Comparison of ENCODE assay signal across 8 cellular contexts in the genomic region with DNA sequence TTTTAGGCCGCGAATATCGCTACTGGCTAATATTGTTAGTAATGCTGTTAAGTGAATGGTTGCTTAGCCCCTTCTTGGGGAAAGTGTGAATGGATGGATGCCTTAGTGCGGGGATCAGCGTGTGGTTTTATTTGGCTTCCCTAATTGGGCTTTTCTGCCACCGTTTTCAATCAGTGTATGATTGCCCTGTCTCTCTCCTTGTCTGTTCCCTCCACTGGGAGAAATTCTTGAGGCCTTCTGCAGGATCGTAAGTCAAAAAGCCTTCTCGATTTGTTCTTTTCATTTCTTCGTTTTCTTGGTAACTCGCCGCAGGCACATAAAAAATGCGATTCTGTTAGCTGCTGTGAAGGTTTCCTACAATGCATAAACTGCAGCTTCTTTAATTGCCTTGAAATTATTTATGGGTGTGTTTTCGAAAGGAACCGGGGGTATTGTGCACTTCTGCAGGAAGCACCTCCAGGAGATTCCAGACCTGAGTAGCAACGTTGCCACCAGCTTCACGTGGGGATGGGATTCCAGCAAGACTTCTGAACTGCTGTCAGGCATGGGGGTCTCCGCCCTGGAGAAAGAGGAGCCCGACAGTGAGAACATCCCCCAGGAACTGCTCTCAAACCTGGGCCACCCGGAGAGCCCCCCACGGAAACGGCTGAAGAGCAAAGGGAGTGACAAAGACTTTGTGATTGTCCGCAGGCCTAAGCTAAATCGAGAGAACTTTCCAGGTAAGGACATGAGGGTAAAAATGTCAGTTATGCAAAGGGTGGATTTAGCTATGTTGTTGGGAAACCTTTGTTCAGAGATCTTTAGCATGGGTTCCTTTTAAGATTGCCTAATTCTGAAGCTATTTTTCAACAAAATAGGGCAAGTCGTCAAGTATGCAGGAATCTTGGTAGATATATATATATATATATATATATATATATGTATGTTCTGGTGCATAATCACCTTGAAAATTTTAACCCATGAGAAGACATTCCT. TPM values are rescaled to one million over a fixed set of nuclear protein-coding genes. Genes with fewer than 3 reads are reported as not detected.
DNase-seq lines count a peak whose midpoint lies in the region; ATAC-seq, FAIRE-seq and TF ChIP-seq lines count a peak whose summit lies in the region.

No MANE protein-coding gene starts in this region.

- no peaks in the 10 kb centered on the region for H3K27me3 Mint-ChIP-seq in activated T-cell treated with anti-CD3 and anti-CD28 coated beads, Interleukin-2, amount 50 U/mL, for 72 hours (ENCODE audit: low read depth)

- peak overlapping the region; percentile 69 for H3K4me3 ChIP-seq in GM06990 (replicated peaks; ENCODE audit: low read depth, low read length)

- peak overlapping the region; percentile 91 to 98 for H3K4me3 Mint-ChIP-seq in activated T-cell treated with anti-CD3 and anti-CD28 coated beads, Interleukin-2, amount 50 U/mL, for 72 hours

- H3K27ac Mint-ChIP-seq in activated T-cell treated with anti-CD3 and anti-CD28 coated beads, Interleukin-2, amount 50 U/mL, for 72 hours, result peak overlapping the region; percentile 97

- ATAC-seq in activated T-cell treated with anti-CD3 and anti-CD28 coated beads, Interleukin-2, amount 50 U/mL, for 72 hours (replicated peaks in 1 of 2), result no peak
- ATAC-seq in left ventricle myocardium superior, result peak; percentile 8
- ATAC-seq in sciatic nerve, result peak; percentile 22
- no peak for ATAC-seq in GM19397 (IDR thresholded peaks at IDR 0.05; ENCODE audit: unreplicated experiment)

- H3K27me3 ChIP-seq in GM06990 (replicated peaks; ENCODE audit: control insufficient read depth, insufficient read depth, low read length), result no peaks in the 10 kb centered on the region

- DNase-seq in A172 (ENCODE audit: low spot score), result peak; percentile 11
- DNase-seq in GM06990 (ENCODE audit: extremely low read depth, insufficient read length), result no peak
- peak; percentile 15 for DNase-seq in HTR-8/SVneo (ENCODE audit: insufficient read length, low spot score)
- DNase-seq in activated T-cell treated with anti-CD3 and anti-CD28 coated beads, Interleukin-2, amount 50 U/mL, for 72 hours, result no peak
- DNase-seq in left ventricle myocardium superior, result no peak
- DNase-seq in sciatic nerve (ENCODE audit: low spot score), result no peak
- DNase-seq in NCI-H187 treated with DMSO at 0.1 percent for 48 hours (lab: John Stamatoyannopoulos, UW), result no peak

- peaks cover 2% of the 10 kb centered on the region; the same call in 1 of the 2 replicates for H3K36me3 ChIP-seq in GM06990 (ENCODE audit: control insufficient read depth, insufficient read depth, low read length)

- peaks cover 8 to 35% of the 10 kb centered on the region in 2 donors for H3K36me3 Mint-ChIP-seq in activated T-cell treated with anti-CD3 and anti-CD28 coated beads, Interleukin-2, amount 50 U/mL, for 72 hours (ENCODE audit: insufficient read depth in 2 of 2)

- FAIRE-seq in HTR-8/SVneo (lab: Jason Lieb, UNC), result no peak

- H3K4me1 Mint-ChIP-seq in activated T-cell treated with anti-CD3 and anti-CD28 coated beads, Interleukin-2, amount 50 U/mL, for 72 hours (ENCODE audit: low read depth), result peaks cover 63% of the 10 kb centered on the region

- no peak for TF ChIP-seq CTCF in GM06990 (IDR thresholded peaks at IDR 0.05; ENCODE audit: insufficient read depth, low read length, poor library complexity, severe bottlenecking)

- H3K9me3 Mint-ChIP-seq in activated T-cell treated with anti-CD3 and anti-CD28 coated beads, Interleukin-2, amount 50 U/mL, for 72 hours, result no peaks in the 10 kb centered on the region

- intact Hi-C loops in left ventricle myocardium superior (cut with micrococcal nuclease), result no loop called here
- intact Hi-C loops in sciatic nerve (cut with DNase I), result no loop called here

RNA-seq across cellular contexts. Expression of a gene that starts 0.7 kb away (rescaled TPM):
- total RNA-seq in A172 (2014; rRNA removed; shearing (Covaris generic)), result 52.8 and 68.9 TPM in 2 replicates
- 10 to 100 TPM; 25.3 to 36.8 TPM for total RNA-seq in activated T-cell treated with anti-CD3 and anti-CD28 coated beads, Interleukin-2, amount 50 U/mL, for 72 hours
- total RNA-seq in left ventricle myocardium superior (5.4 TPM), sciatic nerve (17.3 TPM)

RNA-seq across cellular contexts. Expression of a gene that starts 0.9 kb away (rescaled TPM):
- total RNA-seq in A172 (2014; rRNA removed; shearing (Covaris generic)), result 14.7 and 15.5 TPM in 2 replicates
- 10 to 100 TPM; 15.8 to 17.6 TPM for total RNA-seq in activated T-cell treated with anti-CD3 and anti-CD28 coated beads, Interleukin-2, amount 50 U/mL, for 72 hours
- total RNA-seq in left ventricle myocardium superior, result 14.5 TPM
- total RNA-seq in sciatic nerve, result 18.5 TPM

Comparison
In these comparisons a context has a peak if more than half of its experiments do, and no peak if none do; other contexts are left out.
1. DNase-seq: peak in A172 (single experiment) and HTR-8/SVneo (single experiment); none in GM06990 (single experiment), activated T-cell treated with anti-CD3 and anti-CD28 coated beads, Interleukin-2, amount 50 U/mL, for 72 hours (0 of 2), left ventricle myocardium superior (single experiment), sciatic nerve (single experiment) and NCI-H187 treated with DMSO at 0.1 percent for 48 hours (single experiment).
2. ATAC-seq: peak in left ventricle myocardium superior (single experiment) and sciatic nerve (single experiment); none in activated T-cell treated with anti-CD3 and anti-CD28 coated beads, Interleukin-2, amount 50 U/mL, for 72 hours (0 of 2) and GM19397 (single experiment).